ENCODE assay signal across 21 cellular contexts in genomic region chr11:64598797-64599697, GRCh38. TPM values are rescaled to one million over a fixed set of nuclear protein-coding genes. Genes with fewer than 3 reads are reported as not detected.
DNase-seq lines count a peak whose midpoint lies in the region; ATAC-seq and TF ChIP-seq lines count a peak whose summit lies in the region.
"Had no signal": no experiment of that assay in that cellular context is flagged by ENCODE, and none has a peak within 500 bp of the region (broad histone marks: within the 10 kb centered on the region; RNA-seq: fewer than 3 reads in every experiment).

No MANE protein-coding gene starts in this region.

- H3K9me3 ChIP-seq in heart right ventricle (no peaks in the 10 kb centered on the region), lower lobe of right lung (no peaks in the 10 kb centered on the region), aorta (ENCODE audit: control insufficient read depth, low read length) (no peaks in the 10 kb centered on the region)
- H3K9me3 ChIP-seq: A549, BE2C had no signal

- no peak for TF ChIP-seq CTCF in heart right ventricle (IDR thresholded peaks at IDR 0.05)
- TF ChIP-seq CTCF in lower lobe of right lung (IDR thresholded peaks at IDR 0.05), result no peak

- H3K27me3 ChIP-seq in heart right ventricle, result peaks cover 0 to 5% (median 0%) of the 10 kb centered on the region in 7 donors
- H3K27me3 ChIP-seq in lower lobe of right lung (ENCODE audit: low read depth), result peaks cover 7% of the 10 kb centered on the region
- no peaks in the 10 kb centered on the region for H3K27me3 ChIP-seq in aorta (ENCODE audit: control insufficient read depth in 1 of 2, insufficient read depth in 2 of 2, low read length in 1 of 2)
- H3K27me3 ChIP-seq: BE2C had no signal

- H3K27ac ChIP-seq in heart right ventricle, result no peak overlapping the region
- no peak overlapping the region for H3K27ac ChIP-seq in lower lobe of right lung
- H3K27ac ChIP-seq in aorta (ENCODE audit: low read depth in 1 of 2, low read length in 2 of 2), result no peak overlapping the region
- H3K27ac ChIP-seq: A549, SJSA1 had no signal

- WGBS in heart right ventricle, 2 donors, result 82 to 83% methylated on average over 23 of the region's 23 CpGs
- 85 to 88% methylated on average over 20 to 23 of the region's 23 CpGs for WGBS in aorta, 2 donors

- DNase-seq in left cardiac atrium (peak; percentile 13), heart right ventricle (no peak), RPMI8226 (peak; percentile 48), lower lobe of right lung (peak; percentile 38), aorta (peak; percentile 41 to 70), amygdala (lab: John Stamatoyannopoulos, UW) (no peak)
- no peak for DNase-seq in stimulated activated naive CD4-positive, alpha-beta T cell (lab: John Stamatoyannopoulos, UW)
- DNase-seq: BE2C; CD4-positive, CD25-positive, alpha-beta regulatory T cell; EL; GF-D8; Karpas-422; NCI-H1694; NCI-H2081; NCI-H2171 treated with DMSO at 0.1 percent for 48 hours; NCI-H524 treated with DMSO at 0.1 percent for 48 hours; NCI-H82 had no signal

- intact Hi-C loops in left cardiac atrium (cut with DNase I) (no loop called here), heart right ventricle (cut with DNase I) (no loop called here), lower lobe of right lung (cut with DNase I) (no loop called here), aorta (cut with DNase I) (no loop called here)

- H3K4me3 ChIP-seq in heart right ventricle, result no peak overlapping the region
- H3K4me3 ChIP-seq in lower lobe of right lung, result no peak overlapping the region
- H3K4me3 ChIP-seq in aorta (ENCODE audit: low read length in 2 of 2), result no peak overlapping the region
- H3K4me3 ChIP-seq: A549, SJSA1 had no signal

- ATAC-seq in left cardiac atrium (no peak), heart right ventricle (no peak), lower lobe of right lung (no peak), aorta (ENCODE audit: low FRiP score) (no peak)
- ATAC-seq: A549, Panc1 had no signal

- H3K36me3 ChIP-seq in heart right ventricle (no peaks in the 10 kb centered on the region), lower lobe of right lung (no peaks in the 10 kb centered on the region), aorta (ENCODE audit: control insufficient read depth in 1 of 2, insufficient read depth in 2 of 2, low read length in 1 of 2) (no peaks in the 10 kb centered on the region)
- H3K36me3 ChIP-seq: BE2C, SJSA1 had no signal

- H3K4me1 ChIP-seq in heart right ventricle (no peaks in the 10 kb centered on the region), lower lobe of right lung (no peaks in the 10 kb centered on the region), aorta (ENCODE audit: control insufficient read depth in 1 of 2, insufficient read depth in 2 of 2, low read length in 2 of 2) (no peaks in the 10 kb centered on the region)
- H3K4me1 ChIP-seq: A549, BE2C, SJSA1 had no signal

RNA-seq across cellular contexts. Expression of gene SLC22A12, which starts 8.0 kb away (rescaled TPM):
- total RNA-seq in left cardiac atrium, result not detected
- total RNA-seq in heart right ventricle, result not detected
- polyA plus RNA-seq in heart right ventricle, result not detected
- not detected for total RNA-seq in lower lobe of right lung
- not detected for total RNA-seq in aorta
- not detected for polyA plus RNA-seq in aorta
- total RNA-seq: CD4-positive, CD25-positive, alpha-beta regulatory T cell; M059J; SJSA1 had no signal
- polyA plus RNA-seq: A549; CD4-positive, CD25-positive, alpha-beta regulatory T cell had no signal

RNA-seq across cellular contexts. Expression of gene SLC22A11, which starts 43.3 kb away (rescaled TPM):
- total RNA-seq in left cardiac atrium (not detected), heart right ventricle (not detected), lower lobe of right lung (not detected), aorta (under 1 TPM; 0.36 to 0.49 TPM)
- polyA plus RNA-seq in heart right ventricle (not detected), aorta (not detected)
- total RNA-seq: CD4-positive, CD25-positive, alpha-beta regulatory T cell; M059J; SJSA1 had no signal
- polyA plus RNA-seq: CD4-positive, CD25-positive, alpha-beta regulatory T cell had no signal

Comparison
In these comparisons a context has a peak if more than half of its experiments do, and no peak if none do; other contexts are left out.
1. DNase-seq: peak in left cardiac atrium (single experiment), RPMI8226 (single experiment), lower lobe of right lung (single experiment) and aorta (2 of 2); none in heart right ventricle (0 of 2), stimulated activated naive CD4-positive, alpha-beta T cell (0 of 6) and amygdala (0 of 56).